In genomic region chr14:38198425-38198824, GRCh38 we compare ENCODE assay signal across 1 cellular context.
TF ChIP-seq lines count a peak whose summit lies in the region.

No MANE protein-coding gene starts in this region.

TF ChIP-seq in GM23338, 12 proteins besides CTCF, POLR2A, EP300 and RAD21 (continued from another document):
- TF ChIP-seq ZNF462 (CRISPR knock-in tag; IDR thresholded peaks at IDR 0.05), result no peak
